ENCODE assay signal across 9 cellular contexts in genomic region chr2:157413342-157414035, GRCh38. TPM values are rescaled to one million over a fixed set of nuclear protein-coding genes. Genes with fewer than 3 reads are reported as not detected.
DNase-seq lines count a peak whose midpoint lies in the region; ATAC-seq, FAIRE-seq and TF ChIP-seq lines count a peak whose summit lies in the region.
"Had no signal": no experiment of that assay in that cellular context is flagged by ENCODE, and none has a peak within 500 bp of the region (broad histone marks: within the 10 kb centered on the region; RNA-seq: fewer than 3 reads in every experiment).

No MANE protein-coding gene starts in this region.

- WGBS in small intestine, 3 donors: 66 to 80% (median 74%) methylated on average over 4 of the region's 4 CpGs

- no peaks in the 10 kb centered on the region for H3K27me3 ChIP-seq in small intestine (ENCODE audit: control insufficient read depth in 2 of 2, insufficient read depth in 2 of 2, low read length in 2 of 2)

- peak; percentile 42 for DNase-seq in activated CD4-positive, alpha-beta T cell treated with anti-CD3 and anti-CD28 coated beads, Interleukin-2, amount 50 U/mL, for 1 hour
- DNase-seq in small intestine (peak; percentile 71), superior temporal gyrus (ENCODE audit: extremely low spot score) (no peak), NCI-H1436 (lab: John Stamatoyannopoulos, UW) (no peak), mesothelial cell of epicardium (ENCODE audit: low spot score in 2 of 2, unreplicated experiment in 2 of 2) (no peak), HEK293T (ENCODE audit: extremely low spot score) (no peak)

- FAIRE-seq in small intestine (lab: Jason Lieb, UNC): no peak

- no peak overlapping the region for H3K4me3 ChIP-seq in small intestine (ENCODE audit: low read depth in 1 of 2, low read length in 2 of 2)

- ATAC-seq in GM18909 (IDR thresholded peaks at IDR 0.05; ENCODE audit: poor library complexity, unreplicated experiment) (peak; percentile 91), HG02870 (IDR thresholded peaks at IDR 0.05; ENCODE audit: unreplicated experiment) (peak; percentile 90)

- peaks cover 4% of the 10 kb centered on the region for H3K27me3 Mint-ChIP-seq in mesothelial cell of epicardium (ENCODE audit: low read depth)

- H3K27ac ChIP-seq in small intestine (ENCODE audit: low read depth in 1 of 2, low read length in 1 of 2): peak overlapping the region; percentile 11 to 53

- no peaks in the 10 kb centered on the region for H3K4me1 ChIP-seq in small intestine (ENCODE audit: control insufficient read depth in 2 of 2, insufficient read depth in 1 of 2, low read depth in 1 of 2, low read length in 1 of 2)

- H3K36me3 Mint-ChIP-seq in mesothelial cell of epicardium: no peaks in the 10 kb centered on the region

- H3K36me3 ChIP-seq in small intestine (ENCODE audit: control insufficient read depth in 2 of 2, insufficient read depth in 2 of 2, low read length in 2 of 2): peaks cover 2 to 3% of the 10 kb centered on the region in 2 donors

- H3K4me3 Mint-ChIP-seq in mesothelial cell of epicardium: no peak overlapping the region
- H3K4me3 Mint-ChIP-seq: neural crest cell had no signal

- peaks cover 3% of the 10 kb centered on the region for H3K9me3 Mint-ChIP-seq in mesothelial cell of epicardium
- H3K9me3 Mint-ChIP-seq: neural crest cell had no signal

- POLR2A ChIA-PET in HEK293T (lab: Yijun Ruan, JAX): no interaction called here

- CTCF ChIA-PET in HEK293T (lab: Yijun Ruan, JAX): interaction anchor here (0.6 kb wide), 1 partner anchor 24 kb away, joined by 3 read pairs; no protein-coding TSS in a partner anchor

- no peaks in the 10 kb centered on the region for H3K9me3 ChIP-seq in small intestine (ENCODE audit: control insufficient read depth, low read depth)

- no peak for TF ChIP-seq CTCF in mesothelial cell of epicardium (IDR thresholded peaks at IDR 0.05; ENCODE audit: unreplicated experiment)

- no peak overlapping the region for H3K27ac Mint-ChIP-seq in mesothelial cell of epicardium

- H3K4me1 Mint-ChIP-seq in mesothelial cell of epicardium: no peaks in the 10 kb centered on the region
- H3K4me1 Mint-ChIP-seq: neural crest cell had no signal

TF ChIP-seq in HEK293T, 16 proteins besides CTCF, POLR2A, EP300 and RAD21:
- no peak for TF ChIP-seq ELF4 (IDR thresholded peaks at IDR 0.05)
- TF ChIP-seq LEF1 (IDR thresholded peaks at IDR 0.05; ENCODE audit: borderline replicate concordance): no peak
- TF ChIP-seq TARDBP (IDR thresholded peaks at IDR 0.05): no peak
- TF ChIP-seq ARNT (IDR thresholded peaks at IDR 0.05): no peak
- no peak for TF ChIP-seq PKNOX1 (IDR thresholded peaks at IDR 0.05)
- TF ChIP-seq BHLHE40 (IDR thresholded peaks at IDR 0.05; ENCODE audit: borderline replicate concordance): no peak
- TF ChIP-seq SP1 (IDR thresholded peaks at IDR 0.05): no peak
- TF ChIP-seq HDGF (IDR thresholded peaks at IDR 0.05; ENCODE audit: borderline replicate concordance): no peak
- no peak for TF ChIP-seq CTBP1 (IDR thresholded peaks at IDR 0.05; ENCODE audit: borderline replicate concordance)
- no peak for TF ChIP-seq FOXA1 (IDR thresholded peaks at IDR 0.05)
- no peak for TF ChIP-seq L3MBTL2 (conservative IDR thresholded peaks at IDR 0.05)
- TF ChIP-seq ZNF384 (IDR thresholded peaks at IDR 0.05): no peak
- TF ChIP-seq NFRKB (IDR thresholded peaks at IDR 0.05): no peak
- TF ChIP-seq FOXK2 (IDR thresholded peaks at IDR 0.05): no peak
TF ChIP-seq in HEK293T: peak in this region for 0.

RNA-seq across cellular contexts. Expression of gene CYTIP, which starts 30.4 kb away (rescaled TPM):
- polyA plus RNA-seq in small intestine: 10 to 100 TPM in 2 of 3 donors, 1 to 10 TPM in 1; 9.4 to 19.8 (median 15.7) TPM
- total RNA-seq in mesothelial cell of epicardium: 0.38 TPM in 1 of 3 replicates, not detected in the others

Comparison
In these comparisons a context has a peak if more than half of its experiments do, and no peak if none do; other contexts are left out.
1. DNase-seq: peak in activated CD4-positive, alpha-beta T cell treated with anti-CD3 and anti-CD28 coated beads, Interleukin-2, amount 50 U/mL, for 1 hour (single experiment) and small intestine (single experiment); none in superior temporal gyrus (single experiment), NCI-H1436 (single experiment), mesothelial cell of epicardium (0 of 2) and HEK293T (single experiment).